8 cellular contexts compared by ENCODE assay signal in genomic region chr17:27430882-27431491, GRCh38. TPM values are rescaled to one million over a fixed set of nuclear protein-coding genes. Genes with fewer than 3 reads are reported as not detected.
A peak's percentile ranks its signal among the peaks of the same experiment; 100 is the strongest.
DNase-seq lines count a peak whose midpoint lies in the region; ATAC-seq and TF ChIP-seq lines count a peak whose summit lies in the region.

No MANE protein-coding gene starts in this region.

- ATAC-seq in upper lobe of left lung (ENCODE audit: low FRiP score in 2 of 2): peak in 1 of 2 donors; percentile 62
- ATAC-seq in stimulated activated effector memory CD8-positive, alpha-beta T cell treated with anti-CD3 and anti-CD28 coated beads, Interleukin-12 subunit alpha, Interleukin-12 subunit beta, amount 100 ng/mL, for 72 hours: no peak
- no peak for ATAC-seq in HG03175 (IDR thresholded peaks at IDR 0.05; ENCODE audit: unreplicated experiment)

- no peak for TF ChIP-seq EP300 in upper lobe of left lung (IDR thresholded peaks at IDR 0.05)

- no peak overlapping the region for H3K27ac Mint-ChIP-seq in stimulated activated effector memory CD8-positive, alpha-beta T cell treated with anti-CD3 and anti-CD28 coated beads, Interleukin-12 subunit alpha, Interleukin-12 subunit beta, amount 100 ng/mL, for 72 hours

- H3K4me3 ChIP-seq in WI38 (ENCODE audit: low read depth, low read length): no peak overlapping the region
- H3K4me3 ChIP-seq in upper lobe of left lung: no peak overlapping the region

- H3K4me1 Mint-ChIP-seq in stimulated activated effector memory CD8-positive, alpha-beta T cell treated with anti-CD3 and anti-CD28 coated beads, Interleukin-12 subunit alpha, Interleukin-12 subunit beta, amount 100 ng/mL, for 72 hours: no peaks in the 10 kb centered on the region

- H3K9me3 ChIP-seq in upper lobe of left lung: no peaks in the 10 kb centered on the region

- H3K36me3 Mint-ChIP-seq in stimulated activated effector memory CD8-positive, alpha-beta T cell treated with anti-CD3 and anti-CD28 coated beads, Interleukin-12 subunit alpha, Interleukin-12 subunit beta, amount 100 ng/mL, for 72 hours: no peaks in the 10 kb centered on the region

- TF ChIP-seq CTCF in WI38 (IDR thresholded peaks at IDR 0.05; ENCODE audit: low read depth, low read length) (peak; percentile 53), upper lobe of left lung (IDR thresholded peaks at IDR 0.05) (peak; percentile 45 to 70 (median 66))

- no peaks in the 10 kb centered on the region for H3K9me3 Mint-ChIP-seq in stimulated activated effector memory CD8-positive, alpha-beta T cell treated with anti-CD3 and anti-CD28 coated beads, Interleukin-12 subunit alpha, Interleukin-12 subunit beta, amount 100 ng/mL, for 72 hours

- DNase-seq in AG08396 (ENCODE audit: low spot score) (peak; percentile 58), HCEC 1CT (peak; percentile 27), hepatic stellate cell (ENCODE audit: low spot score) (peak; percentile 58), upper lobe of left lung (peak in 1 of 2 donors; percentile 37), GM19240 (ENCODE audit: insufficient read length, low spot score) (no peak)
- no peak for DNase-seq in stimulated activated effector memory CD8-positive, alpha-beta T cell treated with anti-CD3 and anti-CD28 coated beads, Interleukin-12 subunit alpha, Interleukin-12 subunit beta, amount 100 ng/mL, for 72 hours (ENCODE audit: low spot score in 2 of 2)

- H3K4me1 ChIP-seq in upper lobe of left lung: no peaks in the 10 kb centered on the region

- H3K27me3 ChIP-seq in upper lobe of left lung: no peaks in the 10 kb centered on the region

- H3K4me3 Mint-ChIP-seq in stimulated activated effector memory CD8-positive, alpha-beta T cell treated with anti-CD3 and anti-CD28 coated beads, Interleukin-12 subunit alpha, Interleukin-12 subunit beta, amount 100 ng/mL, for 72 hours: no peak overlapping the region

- no peaks in the 10 kb centered on the region for H3K36me3 ChIP-seq in upper lobe of left lung

- no peak overlapping the region for H3K27ac ChIP-seq in upper lobe of left lung

- WGBS in upper lobe of left lung, 2 donors: 80 to 89% methylated on average over 7 to 10 of the region's 10 CpGs

- no peak for TF ChIP-seq POLR2A in upper lobe of left lung (IDR thresholded peaks at IDR 0.05)

RNA-seq across cellular contexts. Expression of gene KSR1, which starts 25.3 kb away (rescaled TPM):
- 10 to 100 TPM; 23.0 to 94.3 (median 60.9) TPM for total RNA-seq in upper lobe of left lung

Comparison
In these comparisons a context has a peak if more than half of its experiments do, and no peak if none do; other contexts are left out.
1. DNase-seq: peak in AG08396 (single experiment), HCEC 1CT (single experiment) and hepatic stellate cell (single experiment); none in stimulated activated effector memory CD8-positive, alpha-beta T cell treated with anti-CD3 and anti-CD28 coated beads, Interleukin-12 subunit alpha, Interleukin-12 subunit beta, amount 100 ng/mL, for 72 hours (0 of 2) and GM19240 (single experiment).